14 cellular contexts compared by ENCODE assay signal in genomic region chr17:80671039-80671822, GRCh38.
DNase-seq lines count a peak whose midpoint lies in the region; ATAC-seq and TF ChIP-seq lines count a peak whose summit lies in the region.
"Had no signal": no experiment of that assay in that cellular context is flagged by ENCODE, and none has a peak within 500 bp of the region (broad histone marks: within the 10 kb centered on the region; RNA-seq: fewer than 3 reads in every experiment).

No MANE protein-coding gene starts in this region.

- TF ChIP-seq EP300 in ovary (IDR thresholded peaks at IDR 0.05), result no peak

- 61% methylated on average over 14 of the region's 14 CpGs for WGBS in right lobe of liver (ENCODE audit: insufficient coverage, low coverage, low lambda C conversion rate, missing lambda C conversion rate)
- 29 to 54% (median 36%) methylated on average over 14 of the region's 14 CpGs for WGBS in ovary, 3 donors

- H3K4me1 Mint-ChIP-seq in activated naive CD8-positive, alpha-beta T cell (ENCODE audit: low read depth), result peaks cover 75% of the 10 kb centered on the region
- H3K4me1 Mint-ChIP-seq in activated naive CD8-positive, alpha-beta T cell treated with anti-CD3 and anti-CD28 coated beads for 36 hours, result peaks cover 61% of the 10 kb centered on the region

- no peak overlapping the region for H3K4me3 ChIP-seq in right lobe of liver
- H3K4me3 ChIP-seq in BE2C (ENCODE audit: low read depth, low read length), result no peak overlapping the region
- no peak overlapping the region for H3K4me3 ChIP-seq in ovary
- H3K4me3 ChIP-seq: ascending aorta had no signal

- peaks cover 0 to 23% (median 0%) of the 10 kb centered on the region in 4 donors for H3K4me1 ChIP-seq in right lobe of liver
- H3K4me1 ChIP-seq in BE2C, result peaks cover 8% of the 10 kb centered on the region
- peaks cover 7% of the 10 kb centered on the region for H3K4me1 ChIP-seq in ovary (ENCODE audit: insufficient read depth)
- H3K4me1 ChIP-seq: ascending aorta had no signal

- ATAC-seq in right lobe of liver, result peak; percentile 49 to 52 (median 52)
- no peak for ATAC-seq in HG02678 (IDR thresholded peaks at IDR 0.05; ENCODE audit: unreplicated experiment)
- ATAC-seq in GM21360 (IDR thresholded peaks at IDR 0.05; ENCODE audit: unreplicated experiment), result no peak

- no peak for TF ChIP-seq POLR2A in right lobe of liver (IDR thresholded peaks at IDR 0.05)
- no peak for TF ChIP-seq POLR2A in ovary (IDR thresholded peaks at IDR 0.05)

- intact Hi-C loops in right lobe of liver (cut with DNase I) (no loop called here), ovary (cut with DNase I) (no loop called here)

- H3K27me3 ChIP-seq in right lobe of liver (no peaks in the 10 kb centered on the region), BE2C (no peaks in the 10 kb centered on the region), ovary (no peaks in the 10 kb centered on the region)
- H3K27me3 ChIP-seq: ascending aorta had no signal

- peaks cover 12% of the 10 kb centered on the region for H3K36me3 Mint-ChIP-seq in activated naive CD8-positive, alpha-beta T cell
- peaks cover 28% of the 10 kb centered on the region for H3K36me3 Mint-ChIP-seq in activated naive CD8-positive, alpha-beta T cell treated with anti-CD3 and anti-CD28 coated beads for 36 hours

- no peak for DNase-seq in activated naive CD8-positive, alpha-beta T cell treated with anti-CD3 and anti-CD28 coated beads for 36 hours
- DNase-seq in right lobe of liver (no peak), BE2C (no peak), ovary (no peak)
- DNase-seq: activated CD4-positive, CD25-positive, alpha-beta regulatory T cell treated with anti-CD3 and anti-CD28 coated beads, Interleukin-2, amount 50 U/mL, for 72 hours; activated T-cell treated with anti-CD3 and anti-CD28 coated beads, Interleukin-2, amount 50 U/mL, for 24 hours; NCI-H187; trophoblast cell had no signal

- H3K9me3 Mint-ChIP-seq in activated naive CD8-positive, alpha-beta T cell (ENCODE audit: low read depth), result no peaks in the 10 kb centered on the region
- H3K9me3 Mint-ChIP-seq in activated naive CD8-positive, alpha-beta T cell treated with anti-CD3 and anti-CD28 coated beads for 36 hours, result no peaks in the 10 kb centered on the region
- H3K9me3 Mint-ChIP-seq: activated T-cell treated with anti-CD3 and anti-CD28 coated beads, Interleukin-2, amount 50 U/mL, for 24 hours had no signal

- H3K27ac Mint-ChIP-seq in activated naive CD8-positive, alpha-beta T cell, result peak overlapping the region; percentile 67
- no peak overlapping the region for H3K27ac Mint-ChIP-seq in activated naive CD8-positive, alpha-beta T cell treated with anti-CD3 and anti-CD28 coated beads for 36 hours
- H3K27ac Mint-ChIP-seq: activated T-cell treated with anti-CD3 and anti-CD28 coated beads, Interleukin-2, amount 50 U/mL, for 24 hours; progenitor cell of endocrine pancreas had no signal

- no peaks in the 10 kb centered on the region for H3K27me3 Mint-ChIP-seq in activated naive CD8-positive, alpha-beta T cell
- no peaks in the 10 kb centered on the region for H3K27me3 Mint-ChIP-seq in activated naive CD8-positive, alpha-beta T cell treated with anti-CD3 and anti-CD28 coated beads for 36 hours
- H3K27me3 Mint-ChIP-seq: activated T-cell treated with anti-CD3 and anti-CD28 coated beads, Interleukin-2, amount 50 U/mL, for 24 hours; progenitor cell of endocrine pancreas had no signal

- H3K4me3 Mint-ChIP-seq in activated naive CD8-positive, alpha-beta T cell, result no peak overlapping the region
- no peak overlapping the region for H3K4me3 Mint-ChIP-seq in activated naive CD8-positive, alpha-beta T cell treated with anti-CD3 and anti-CD28 coated beads for 36 hours
- H3K4me3 Mint-ChIP-seq: activated T-cell treated with anti-CD3 and anti-CD28 coated beads, Interleukin-2, amount 50 U/mL, for 24 hours had no signal

- no peaks in the 10 kb centered on the region for H3K9me3 ChIP-seq in right lobe of liver
- H3K9me3 ChIP-seq in BE2C, result no peaks in the 10 kb centered on the region
- no peaks in the 10 kb centered on the region for H3K9me3 ChIP-seq in ovary
- H3K9me3 ChIP-seq: ascending aorta had no signal

- no peaks in the 10 kb centered on the region for H3K36me3 ChIP-seq in right lobe of liver
- no peaks in the 10 kb centered on the region for H3K36me3 ChIP-seq in BE2C
- H3K36me3 ChIP-seq in ovary, result no peaks in the 10 kb centered on the region
- H3K36me3 ChIP-seq: ascending aorta had no signal

- no peak for TF ChIP-seq CTCF in right lobe of liver (IDR thresholded peaks at IDR 0.05)
- TF ChIP-seq CTCF in BE2C (IDR thresholded peaks at IDR 0.05; ENCODE audit: low read depth, low read length), result no peak
- no peak for TF ChIP-seq CTCF in ovary (IDR thresholded peaks at IDR 0.05)

- H3K27ac ChIP-seq in right lobe of liver, result no peak overlapping the region
- H3K27ac ChIP-seq in ovary, result no peak overlapping the region
- H3K27ac ChIP-seq: ascending aorta had no signal

TF ChIP-seq in PFSK-1, 5 proteins besides CTCF, POLR2A, EP300 and RAD21:
- TF ChIP-seq FOXP2 (optimal IDR thresholded peaks at IDR 0.05; ENCODE audit: borderline replicate concordance, extremely low read depth, extremely low read length, insufficient read depth) (peak; percentile 33), SIN3A (IDR thresholded peaks at IDR 0.05; ENCODE audit: borderline replicate concordance, insufficient read depth, low read length) (no peak)

Comparison
In these comparisons a context has a peak if more than half of its experiments do, and no peak if none do; other contexts are left out.
1. ATAC-seq: peak in right lobe of liver (4 of 4); none in HG02678 (single experiment) and GM21360 (single experiment).